1 cellular context compared by ENCODE assay signal in the genomic region with DNA sequence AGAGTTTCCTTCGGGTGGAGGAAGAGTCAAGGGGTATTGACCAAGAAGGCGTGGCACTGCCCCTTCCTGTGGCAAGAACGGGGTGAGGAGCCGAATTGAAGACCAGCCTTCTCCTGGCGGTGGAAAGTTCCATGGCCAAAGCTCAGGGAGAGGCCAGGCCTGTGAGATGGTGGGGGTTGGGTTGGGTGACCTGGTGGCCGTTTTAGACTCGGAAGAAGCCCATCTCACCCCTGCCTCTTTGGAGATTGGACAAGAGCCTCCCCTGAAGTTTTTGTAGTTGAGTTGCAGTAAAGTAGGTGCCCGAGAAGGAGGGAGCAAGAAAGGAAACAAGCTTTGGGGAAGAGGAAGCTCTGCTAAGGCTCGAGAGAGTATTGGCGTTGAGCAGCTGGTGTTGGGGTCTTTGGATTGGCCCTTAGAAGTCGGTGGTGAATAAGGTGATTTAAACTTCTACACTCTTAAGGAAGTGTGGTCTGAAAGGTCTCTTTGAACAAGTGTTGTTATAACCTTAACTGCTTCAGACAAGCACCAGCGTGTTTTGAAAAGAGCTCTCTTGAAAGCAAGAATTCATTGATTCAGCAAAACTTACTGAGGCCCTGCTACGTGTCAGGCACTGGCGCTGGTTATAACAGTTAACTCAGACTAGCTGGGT.
TF ChIP-seq lines count a peak whose summit lies in the region.

No MANE protein-coding gene starts in this region.

TF ChIP-seq in endothelial cell of umbilical vein, 7 proteins besides CTCF, POLR2A, EP300 and RAD21:
- TF ChIP-seq JUN (IDR thresholded peaks at IDR 0.05; ENCODE audit: borderline replicate concordance, insufficient read depth, insufficient read length, low read depth) (no peak), POLR2AphosphoS5 (IDR thresholded peaks at IDR 0.05; ENCODE audit: insufficient read depth, low read depth, low read length) (no peak), MYC (IDR thresholded peaks at IDR 0.05; ENCODE audit: low read depth, low read length) (no peak), EZH2 (IDR thresholded peaks at IDR 0.05; ENCODE audit: borderline replicate concordance, low read depth, low read length, severe bottlenecking) (no peak), FOS (IDR thresholded peaks at IDR 0.05; ENCODE audit: borderline replicate concordance, insufficient read depth, low read length) (no peak), GATA2 (IDR thresholded peaks at IDR 0.05; ENCODE audit: insufficient read depth, insufficient read length, low read depth, low read length) (no peak)
- TF ChIP-seq, protein P1, sequence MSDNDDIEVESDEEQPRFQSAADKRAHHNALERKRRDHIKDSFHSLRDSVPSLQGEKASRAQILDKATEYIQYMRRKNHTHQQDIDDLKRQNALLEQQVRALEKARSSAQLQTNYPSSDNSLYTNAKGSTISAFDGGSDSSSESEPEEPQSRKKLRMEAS (IDR thresholded peaks at IDR 0.05; ENCODE audit: insufficient read depth, insufficient read length), result no peak
